Comparison of ENCODE assay signal across 16 cellular contexts in genomic region chr12:89253483-89253882, GRCh38.
DNase-seq lines count a peak whose midpoint lies in the region; ATAC-seq and TF ChIP-seq lines count a peak whose summit lies in the region.
"Had no signal": no experiment of that assay in that cellular context is flagged by ENCODE, and none has a peak within 500 bp of the region (broad histone marks: within the 10 kb centered on the region; RNA-seq: fewer than 3 reads in every experiment).

No MANE protein-coding gene starts in this region.

- H2BK15ac ChIP-seq in IMR-90 (ENCODE audit: low read depth, low read length): no peak overlapping the region

- intact Hi-C loops in IMR-90 (cut with micrococcal nuclease): loop anchor here (5.0 kb wide), 1 partner anchor 861 kb away; no protein-coding TSS in a partner anchor
- intact Hi-C loops in activated CD4-positive, alpha-beta T cell treated with anti-CD3 and anti-CD28 coated beads, Interleukin-2, amount 10 ng/mL, durations not matched to agents 24 days and 14 days (cut with micrococcal nuclease): loop anchor here (2.0 kb wide), 1 partner anchor 73 kb away; no protein-coding TSS in a partner anchor

- no peaks in the 10 kb centered on the region for H3K36me3 ChIP-seq in IMR-90 (ENCODE audit: control insufficient read depth, insufficient read depth, low read length)

- no CpG with 5 or more reads among the region's 1 CpG for WGBS in IMR-90 (ENCODE audit: extremely low coverage in 2 of 2, insufficient read length in 1 of 2), 2 experiments

- CTCF ChIA-PET in IMR-90 (lab: Yijun Ruan, JAX): interaction anchor here (0.6 kb wide), 1 partner anchor 19 kb away, joined by 3 read pairs; no protein-coding TSS in a partner anchor

- H3K4me3 ChIP-seq in IMR-90 (ENCODE audit: insufficient read depth, low read depth, low read length): no peak overlapping the region
- H3K4me3 ChIP-seq: A549, GM23338 had no signal

- peaks cover 3% of the 10 kb centered on the region for H3K27me3 Mint-ChIP-seq in nephron progenitor cell (ENCODE audit: low read depth, poor library complexity)
- H3K27me3 Mint-ChIP-seq in activated CD4-positive, alpha-beta T cell treated with anti-CD3 and anti-CD28 coated beads, Interleukin-2, amount 10 ng/mL, durations not matched to agents 24 days and 14 days: no peaks in the 10 kb centered on the region

- BruUV-seq in IMR-90 (replicated peaks; lab: Mats Ljungman, UMichigan): no TSS peak

- no peak overlapping the region for H2BK120ac ChIP-seq in IMR-90 (ENCODE audit: low read depth, low read length)

- H3K27ac Mint-ChIP-seq in nephron progenitor cell: peak overlapping the region; percentile 40
- H3K27ac Mint-ChIP-seq in activated CD4-positive, alpha-beta T cell treated with anti-CD3 and anti-CD28 coated beads, Interleukin-2, amount 10 ng/mL, durations not matched to agents 24 days and 14 days: no peak overlapping the region
- H3K27ac Mint-ChIP-seq: CD14-positive monocyte; CD8-positive, alpha-beta T cell had no signal

- peak overlapping the region; percentile 56; the same call in 1 of the 2 replicates for H3K18ac ChIP-seq in IMR-90 (ENCODE audit: low read depth, low read length)

- H2AK5ac ChIP-seq in IMR-90 (ENCODE audit: low read depth, low read length): no peak overlapping the region

- H4K8ac ChIP-seq in IMR-90 (ENCODE audit: low read depth in 2 of 2, low read length in 2 of 2): no peak overlapping the region

- no peak overlapping the region for H4K91ac ChIP-seq in IMR-90 (ENCODE audit: insufficient read depth, low read depth, low read length)

- no peak for TF ChIP-seq POLR2A in IMR-90 (IDR thresholded peaks at IDR 0.05; ENCODE audit: low read depth, low read length)

- H3K14ac ChIP-seq in IMR-90 (replicated peaks; ENCODE audit: low read depth, low read length): no peak overlapping the region

- H3K23ac ChIP-seq in IMR-90 (ENCODE audit: low read depth, low read length): no peak overlapping the region

- H3K4ac ChIP-seq in IMR-90 (ENCODE audit: low read depth, low read length): no peak overlapping the region

- no peak overlapping the region for H3K27ac ChIP-seq in IMR-90 (ENCODE audit: insufficient read depth, low read length)
- H3K27ac ChIP-seq: A549 had no signal

- DNase-seq in IMR-90: no peak
- DNase-seq in NCI-H69 (lab: John Stamatoyannopoulos, UW): peak; percentile 22
- DNase-seq in nephron progenitor cell: no peak
- DNase-seq in activated CD4-positive, alpha-beta T cell treated with anti-CD3 and anti-CD28 coated beads, Interleukin-2, amount 10 ng/mL, durations not matched to agents 24 days and 14 days: no peak
- no peak for DNase-seq in stimulated activated naive CD8-positive, alpha-beta T cell treated with anti-CD3 and anti-CD28 coated beads, Interleukin-15, Interleukin-2, amounts not matched to agents 100 U/mL and 50 U/mL, for 24 hours
- DNase-seq: CD8-positive, alpha-beta T cell; COR-L47; DMS153; DMS79 treated with DMSO at 0.1 percent for 48 hours; GDM1; H7 had no signal

- H2AFZ ChIP-seq in IMR-90 (replicated peaks; ENCODE audit: low read length, poor library complexity): no peak overlapping the region

- peaks cover 4% of the 10 kb centered on the region; the same call in 1 of the 2 replicates for H3K9me1 ChIP-seq in IMR-90 (ENCODE audit: insufficient read depth, low read length)

- no peak overlapping the region for H4K5ac ChIP-seq in IMR-90 (ENCODE audit: low read depth, low read length)

- H4K20me1 ChIP-seq in IMR-90 (ENCODE audit: insufficient read depth, low read length): no peaks in the 10 kb centered on the region

- dilution Hi-C loops in IMR-90 (cut with HindIII; ENCODE audit: low sequenced_read_pairs, unreplicated experiment): no loop called here

- in situ Hi-C loops in IMR-90 (cut with MboI; ENCODE audit: low sequenced_read_pairs): no loop called here

- POLR2A ChIA-PET in IMR-90 (lab: Charles Lee; ENCODE audit: unreplicated experiment): interaction anchor here (1.6 kb wide), 1 partner anchor 92 kb away, joined by 4 read pairs; no protein-coding TSS in a partner anchor

- H3K56ac ChIP-seq in IMR-90 (ENCODE audit: extremely low read depth, insufficient read depth, low read length): no peak overlapping the region

- TF ChIP-seq RAD21 in IMR-90 (IDR thresholded peaks at IDR 0.05; ENCODE audit: low read length): no peak

- peaks cover 25% of the 10 kb centered on the region for H3K9me3 Mint-ChIP-seq in nephron progenitor cell
- H3K9me3 Mint-ChIP-seq in activated CD4-positive, alpha-beta T cell treated with anti-CD3 and anti-CD28 coated beads, Interleukin-2, amount 10 ng/mL, durations not matched to agents 24 days and 14 days: peaks cover 15% of the 10 kb centered on the region

- 0 out of 2 replicates have a peak, but pooled peaks cover 2% of the 10 kb centered on the region for H3K9me3 ChIP-seq in IMR-90 (ENCODE audit: control insufficient read depth, insufficient read depth, low read length)
- H3K9me3 ChIP-seq: A549 had no signal

- no peak overlapping the region for H2BK5ac ChIP-seq in IMR-90 (ENCODE audit: low read depth, low read length, poor library complexity, severe bottlenecking)

- H3K9ac ChIP-seq in IMR-90 (ENCODE audit: low read depth, low read length): no peak overlapping the region

- no peak overlapping the region for H2BK20ac ChIP-seq in IMR-90 (ENCODE audit: low read depth, low read length)

- no peak overlapping the region for H3K4me2 ChIP-seq in IMR-90 (ENCODE audit: low read depth, low read length)
- H3K4me2 ChIP-seq: A549, GM23338 had no signal

- H3K4me1 ChIP-seq in IMR-90 (ENCODE audit: control insufficient read depth, insufficient read depth, low read length): peaks cover 9% of the 10 kb centered on the region
- H3K4me1 ChIP-seq: A549 had no signal

- H3K36me3 Mint-ChIP-seq in nephron progenitor cell (ENCODE audit: low read depth): peaks cover 7% of the 10 kb centered on the region
- H3K36me3 Mint-ChIP-seq in activated CD4-positive, alpha-beta T cell treated with anti-CD3 and anti-CD28 coated beads, Interleukin-2, amount 10 ng/mL, durations not matched to agents 24 days and 14 days (ENCODE audit: low read depth): peaks cover 18% of the 10 kb centered on the region
- H3K36me3 Mint-ChIP-seq: CD8-positive, alpha-beta T cell had no signal

- peak overlapping the region; percentile 5 for H3K4me3 Mint-ChIP-seq in nephron progenitor cell
- H3K4me3 Mint-ChIP-seq in activated CD4-positive, alpha-beta T cell treated with anti-CD3 and anti-CD28 coated beads, Interleukin-2, amount 10 ng/mL, durations not matched to agents 24 days and 14 days: no peak overlapping the region
- H3K4me3 Mint-ChIP-seq: CD14-positive monocyte; CD8-positive, alpha-beta T cell; GM23338 had no signal

- no peak overlapping the region for H2AK9ac ChIP-seq in IMR-90 (replicated peaks; ENCODE audit: low read depth, low read length, poor library complexity)

- H3K4me1 Mint-ChIP-seq in nephron progenitor cell: peaks cover 48% of the 10 kb centered on the region
- peaks cover 31% of the 10 kb centered on the region for H3K4me1 Mint-ChIP-seq in activated CD4-positive, alpha-beta T cell treated with anti-CD3 and anti-CD28 coated beads, Interleukin-2, amount 10 ng/mL, durations not matched to agents 24 days and 14 days

- ATAC-seq in IMR-90 (ENCODE audit: low read depth) (no peak), SK-N-SH treated with all-trans-retinoic acid at 6 μM for 48 hours (no peak), HG03439 (IDR thresholded peaks at IDR 0.05; ENCODE audit: unreplicated experiment) (no peak)
- no peak for ATAC-seq in stimulated activated naive CD8-positive, alpha-beta T cell treated with anti-CD3 and anti-CD28 coated beads, Interleukin-15, Interleukin-2, amounts not matched to agents 100 U/mL and 50 U/mL, for 24 hours
- ATAC-seq: A549; CD8-positive, alpha-beta T cell; GM23338 had no signal

- no peaks in the 10 kb centered on the region for H3K79me1 ChIP-seq in IMR-90 (ENCODE audit: low read depth in 1 of 2, low read length in 2 of 2)

- no peaks in the 10 kb centered on the region for H3K27me3 ChIP-seq in IMR-90 (ENCODE audit: control insufficient read depth, insufficient read depth, low read length)

- TF ChIP-seq CTCF in IMR-90 (conservative IDR thresholded peaks at IDR 0.05; ENCODE audit: low read depth, low read length) (no peak), nephron progenitor cell (IDR thresholded peaks at IDR 0.05) (no peak)

TF ChIP-seq in IMR-90, 13 proteins besides CTCF, POLR2A, EP300 and RAD21:
- TF ChIP-seq FOS (IDR thresholded peaks at IDR 0.05; ENCODE audit: low read depth, low read length) (no peak), MXI1 (IDR thresholded peaks at IDR 0.05; ENCODE audit: borderline replicate concordance, low read depth, low read length) (no peak)

TF ChIP-seq in SK-N-SH treated with all-trans-retinoic acid at 6 μM for 48 hours, 23 proteins besides CTCF, POLR2A, EP300 and RAD21 (continues in another document):
- no peak for TF ChIP-seq ZC3H10 (CRISPR knock-in tag; IDR thresholded peaks at IDR 0.05)
- TF ChIP-seq CSDC2 (CRISPR knock-in tag; IDR thresholded peaks at IDR 0.05): no peak
- TF ChIP-seq ESRRG (CRISPR knock-in tag; IDR thresholded peaks at IDR 0.05): no peak
- no peak for TF ChIP-seq ISL1 (CRISPR knock-in tag; IDR thresholded peaks at IDR 0.05)
- no peak for TF ChIP-seq ARNTL (CRISPR knock-in tag; IDR thresholded peaks at IDR 0.05; ENCODE audit: borderline replicate concordance, low read depth)
- TF ChIP-seq TOX (CRISPR knock-in tag; IDR thresholded peaks at IDR 0.05; ENCODE audit: borderline replicate concordance): no peak
- TF ChIP-seq ZNF70 (CRISPR knock-in tag; IDR thresholded peaks at IDR 0.05): no peak
- no peak for TF ChIP-seq PATZ1 (CRISPR knock-in tag; IDR thresholded peaks at IDR 0.05; ENCODE audit: borderline replicate concordance)
